In the genomic region with DNA sequence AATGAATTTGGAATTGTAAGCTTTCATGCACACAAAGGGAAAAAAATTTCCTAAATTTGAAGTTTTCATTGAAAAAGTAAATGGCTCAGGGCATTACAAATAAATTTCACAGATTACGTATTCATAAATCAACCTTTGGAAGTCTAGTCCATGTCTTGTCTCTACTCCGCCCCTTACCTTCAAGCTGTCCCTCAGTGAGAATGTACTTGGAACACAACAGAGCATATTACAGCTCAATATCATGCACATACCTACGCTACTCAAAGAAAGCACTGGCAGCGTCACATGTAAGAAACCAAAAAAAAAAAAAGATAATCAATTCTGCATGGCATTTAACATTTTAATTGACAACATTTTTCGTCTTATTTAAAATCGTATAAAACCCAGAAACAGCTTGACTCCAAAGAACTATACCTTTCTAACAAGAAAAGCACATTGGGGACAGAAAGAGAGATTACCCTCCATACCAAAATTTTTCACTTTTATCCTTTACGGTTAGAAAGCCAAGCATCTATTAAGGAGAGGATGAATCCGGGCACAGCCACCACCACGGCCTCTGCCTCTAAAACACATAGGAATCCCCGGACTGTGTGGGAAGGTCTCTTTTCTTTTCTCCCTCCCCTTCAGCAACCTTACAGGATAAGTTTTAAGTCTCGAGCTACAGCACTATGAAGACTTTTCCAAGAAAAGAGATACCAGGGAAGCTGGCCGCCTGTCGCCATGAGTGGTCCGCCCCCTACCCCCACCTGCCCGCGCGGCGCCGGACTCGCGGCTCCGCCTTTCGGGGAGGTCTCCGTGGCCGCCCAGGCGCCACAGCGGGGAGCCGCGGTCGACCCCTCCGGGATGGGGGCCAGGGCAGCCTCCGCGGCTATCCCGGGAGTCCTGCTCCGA, we compare ENCODE assay signal across 8 cellular contexts. TPM values are rescaled to one million over a fixed set of nuclear protein-coding genes. Genes with fewer than 3 reads are reported as not detected.
DNase-seq lines count a peak whose midpoint lies in the region; ATAC-seq, FAIRE-seq and TF ChIP-seq lines count a peak whose summit lies in the region.

No MANE protein-coding gene starts in this region.

- TF ChIP-seq RAD21 in H1 (IDR thresholded peaks at IDR 0.05 in 1 of 2, conservative IDR thresholded peaks at IDR 0.05 in 1 of 2; ENCODE audit: low read depth in 2 of 2, low read length in 2 of 2): no peak

- DNase-seq in CD4-positive, CD25-positive, alpha-beta regulatory T cell: no peak
- DNase-seq in SK-N-MC (ENCODE audit: low read depth, low spot score): no peak
- DNase-seq in H1 (ENCODE audit: low read depth in 1 of 2, low spot score in 2 of 2): no peak
- DNase-seq in NAMALWA (ENCODE audit: low spot score): no peak
- no peak for DNase-seq in NCI-H2107 treated with DMSO at 0.1 percent for 48 hours (lab: John Stamatoyannopoulos, UW; ENCODE audit: unreplicated experiment)

- no peak overlapping the region for H3K4ac ChIP-seq in H1 (replicated peaks; ENCODE audit: insufficient read length, low read depth, low read length)

- H3K9ac ChIP-seq in SK-N-MC (ENCODE audit: insufficient read length) (peak overlapping the region; percentile 71), H1 (replicated peaks in 1 of 4; ENCODE audit: extremely low read depth in 1 of 4, low read depth in 3 of 4, low read length in 3 of 4) (peak overlapping the region; percentile 34 to 92 (median 70)), mucosa of stomach (ENCODE audit: low read length) (peak overlapping the region; percentile 76)

- no peaks in the 10 kb centered on the region for H3K9me3 ChIP-seq in CD4-positive, CD25-positive, alpha-beta regulatory T cell (ENCODE audit: control insufficient read depth in 2 of 2, low read length in 2 of 2)
- H3K9me3 ChIP-seq in SK-N-MC (ENCODE audit: low read depth, low read length): no peaks in the 10 kb centered on the region
- no peaks in the 10 kb centered on the region for H3K9me3 ChIP-seq in H1 (ENCODE audit: insufficient read depth in 2 of 2, low read depth in 1 of 2, low read length in 1 of 2)
- no peaks in the 10 kb centered on the region for H3K9me3 ChIP-seq in mucosa of stomach (ENCODE audit: control insufficient read depth, low read length)

- CTCF ChIA-PET in H1 (lab: Charles Lee; ENCODE audit: partially characterized antibody): interaction anchor here (0.6 to 2.8 kb wide), 6 partner anchors 10 to 166 kb away, joined by 3 to 9 read pairs (median 3); a partner anchor contains a TSS

- H3K4me1 Mint-ChIP-seq in CD4-positive, CD25-positive, alpha-beta regulatory T cell: peaks cover 15 to 40% (median 21%) of the 10 kb centered on the region in 4 donors

- H3K79me2 ChIP-seq in H1 (ENCODE audit: control insufficient read depth in 1 of 2, insufficient read depth in 2 of 2, low read length in 2 of 2): peaks cover 6 to 69% of the 10 kb centered on the region in 2 experiments; a peak in 3 of 4 replicates

- no peak overlapping the region for H2BK15ac ChIP-seq in H1 (ENCODE audit: low read length)

- H3K4me1 ChIP-seq in CD4-positive, CD25-positive, alpha-beta regulatory T cell (ENCODE audit: control insufficient read depth, insufficient read depth, low read length, poor library complexity, severe bottlenecking): peaks cover 11% of the 10 kb centered on the region
- peaks cover 0 to 4% (median 0%) of the 10 kb centered on the region in 4 experiments; a peak in 2 of 7 replicates for H3K4me1 ChIP-seq in H1 (replicated peaks in 1 of 4; ENCODE audit: control insufficient read depth in 3 of 4, insufficient read depth in 4 of 4, low read length in 3 of 4)
- H3K4me1 ChIP-seq in mucosa of stomach (ENCODE audit: control insufficient read depth, insufficient read depth, low read length): no peaks in the 10 kb centered on the region

- H3K14ac ChIP-seq in H1 (ENCODE audit: insufficient read length): no peak overlapping the region

- no peak overlapping the region for H2BK12ac ChIP-seq in H1 (ENCODE audit: low read depth, low read length)

- TF ChIP-seq POLR2A in H1 (IDR thresholded peaks at IDR 0.05; ENCODE audit: control extremely low read depth in 1 of 2, low read depth in 2 of 2, low read length in 2 of 2): no peak

- no peak for FAIRE-seq in H1 (lab: Jason Lieb, UNC)

- no peak overlapping the region for H2AK5ac ChIP-seq in H1 (ENCODE audit: low read depth, low read length)

- no peak overlapping the region for H2BK20ac ChIP-seq in H1 (ENCODE audit: low read length)

- TF ChIP-seq CTCF in H1 (IDR thresholded peaks at IDR 0.05; ENCODE audit: control extremely low read depth in 1 of 3, insufficient read depth in 1 of 3, low read depth in 1 of 3, low read length in 3 of 3): no peak

- no peaks in the 10 kb centered on the region for H3K27me3 ChIP-seq in CD4-positive, CD25-positive, alpha-beta regulatory T cell (ENCODE audit: control insufficient read depth, insufficient read depth, low read length)
- H3K27me3 ChIP-seq in H1 (replicated peaks in 1 of 4; ENCODE audit: control insufficient read depth in 3 of 4, extremely low read depth in 1 of 4, insufficient read depth in 3 of 4, low read length in 3 of 4): no peaks in the 10 kb centered on the region
- no peaks in the 10 kb centered on the region for H3K27me3 ChIP-seq in mucosa of stomach (ENCODE audit: control insufficient read depth, insufficient read depth, low read length)

- ATAC-seq in CD4-positive, CD25-positive, alpha-beta regulatory T cell (ENCODE audit: low read depth in 2 of 2): peak in 1 of 2 donors; percentile 6
- ATAC-seq in GM19351 (IDR thresholded peaks at IDR 0.05; ENCODE audit: unreplicated experiment): peak; percentile 48
- ATAC-seq in HG03354 (IDR thresholded peaks at IDR 0.05; ENCODE audit: poor library complexity, severe bottlenecking, unreplicated experiment): peak; percentile 58

- peak overlapping the region; percentile 87 to 98 for H3K4me2 ChIP-seq in H1 (ENCODE audit: insufficient read depth in 1 of 2, low read depth in 2 of 2, low read length in 2 of 2)

- no peak overlapping the region; the same call in 1 of the 2 replicates for H2BK5ac ChIP-seq in H1 (ENCODE audit: low read depth, low read length)

- no peak for TF ChIP-seq EP300 in H1 (IDR thresholded peaks at IDR 0.05; ENCODE audit: borderline replicate concordance in 1 of 2, low read depth in 2 of 2, low read length in 2 of 2)

- no peak overlapping the region for H3K23ac ChIP-seq in H1 (ENCODE audit: insufficient read length)

- H4K8ac ChIP-seq in H1 (ENCODE audit: extremely low read depth, insufficient read depth, low read length): no peak overlapping the region; the same call in 1 of the 2 replicates

- no peak overlapping the region for H4K5ac ChIP-seq in H1 (ENCODE audit: insufficient read length, low read depth, low read length)

- H3K27ac ChIP-seq in CD4-positive, CD25-positive, alpha-beta regulatory T cell (ENCODE audit: insufficient read depth, low read length, poor library complexity, severe bottlenecking): no peak overlapping the region
- H3K27ac ChIP-seq in SK-N-MC (no peak overlapping the region), H1 (ENCODE audit: low read depth, low read length) (peak overlapping the region; percentile 41; the same call in 1 of the 2 replicates)

- POLR2A ChIA-PET in H1 (lab: Charles Lee; ENCODE audit: partially characterized antibody): interaction anchor here (0.8 to 2.7 kb wide), 13 partner anchors 10 to 197 kb away, joined by 3 to 13 read pairs (median 4); a partner anchor contains a TSS

- no peak overlapping the region for H3K56ac ChIP-seq in H1 (replicated peaks; ENCODE audit: insufficient read length, low read depth, low read length)

- H4K20me1 ChIP-seq in H1 (replicated peaks in 1 of 2; ENCODE audit: control insufficient read depth in 1 of 2, insufficient read depth in 2 of 2, low read length in 2 of 2): peaks cover 2% of the 10 kb centered on the region in 2 experiments

- H3K23me2 ChIP-seq in H1 (ENCODE audit: low read depth, low read length): peaks cover 8% of the 10 kb centered on the region

- H2BK120ac ChIP-seq in H1 (replicated peaks; ENCODE audit: low read depth, low read length): no peak overlapping the region

- H3K9me3 Mint-ChIP-seq in CD4-positive, CD25-positive, alpha-beta regulatory T cell: no peaks in the 10 kb centered on the region

- H2AFZ ChIP-seq in H1 (ENCODE audit: low read length): no peak overlapping the region

- no peaks in the 10 kb centered on the region for H3K36me3 ChIP-seq in CD4-positive, CD25-positive, alpha-beta regulatory T cell (ENCODE audit: control insufficient read depth, insufficient read depth, low read length)
- H3K36me3 ChIP-seq in SK-N-MC (ENCODE audit: insufficient read depth, low read length) (no peaks in the 10 kb centered on the region), H1 (ENCODE audit: control insufficient read depth in 2 of 4, insufficient read depth in 4 of 4, low read length in 3 of 4) (no peaks in the 10 kb centered on the region), mucosa of stomach (ENCODE audit: control insufficient read depth, insufficient read depth, low read length) (no peaks in the 10 kb centered on the region)

- peak overlapping the region; percentile 89 to 98 (median 93) for H3K4me3 Mint-ChIP-seq in CD4-positive, CD25-positive, alpha-beta regulatory T cell

- peaks cover 3% of the 10 kb centered on the region; the same call in 1 of the 2 replicates for H3K79me1 ChIP-seq in H1 (ENCODE audit: low read depth, low read length)

- no peak overlapping the region for H4K91ac ChIP-seq in H1 (replicated peaks; ENCODE audit: insufficient read length, low read length)

- WGBS in H1 (ENCODE audit: extremely low coverage in 1 of 2, insufficient coverage in 1 of 2, insufficient read length in 1 of 2, insufficient replicate concordance in 2 of 2, low coverage in 1 of 2, low lambda C conversion rate in 2 of 2, missing lambda C conversion rate in 1 of 2), 2 experiments: 10% methylated on average over 31 of the region's 35 CpGs; no CpG with 5 or more reads in 1 of the 2 experiments

- no peaks in the 10 kb centered on the region for H3K36me3 Mint-ChIP-seq in CD4-positive, CD25-positive, alpha-beta regulatory T cell

- peak overlapping the region; percentile 76 for H3K4me3 ChIP-seq in CD4-positive, CD25-positive, alpha-beta regulatory T cell (ENCODE audit: low read depth, low read length)
- peak overlapping the region; percentile 84 for H3K4me3 ChIP-seq in SK-N-MC
- H3K4me3 ChIP-seq in H1 (ENCODE audit: extremely low read depth in 1 of 4, insufficient read depth in 2 of 4, low read depth in 3 of 4, low read length in 4 of 4): peak overlapping the region; percentile 67 to 88 (median 85)
- peak overlapping the region; percentile 74 for H3K4me3 ChIP-seq in mucosa of stomach (ENCODE audit: low read length)

- H3K27me3 Mint-ChIP-seq in CD4-positive, CD25-positive, alpha-beta regulatory T cell: peaks cover 12% of the 10 kb centered on the region

- H3K27ac Mint-ChIP-seq in CD4-positive, CD25-positive, alpha-beta regulatory T cell: peak overlapping the region; percentile 43 to 97 (median 93)

- H3K18ac ChIP-seq in H1 (ENCODE audit: extremely low read depth, low read length): no peak overlapping the region

RNA-seq across cellular contexts. Expression of a gene that starts 1.1 kb away (rescaled TPM):
- 222 TPM for total RNA-seq in CD4-positive, CD25-positive, alpha-beta regulatory T cell
- 10 to 100 TPM; 35.5 to 48.9 (median 41.8) TPM for polyA plus RNA-seq in CD4-positive, CD25-positive, alpha-beta regulatory T cell
- total RNA-seq in H1 (2021; fragmentation: NEBNext Ultra II Directional; extraction: Animal tissue kit (Norgen Biotek cat#: 25700)): 208 and 210 TPM in 2 replicates
- 39.2 and 54.5 TPM in 2 replicates for polyA plus RNA-seq in H1 (2011; rRNA removed)
- polyA plus RNA-seq in H1 (2011; cell fraction: cytosol; rRNA removed): 70.2 TPM
- polyA plus RNA-seq in H1 (2011; cell fraction: nucleus; rRNA removed): 85.1 TPM
- 40.3 to 94.5 TPM (median 62.6 TPM) in 4 replicates for polyA plus RNA-seq in H1 (2012, experiment 1 of 2)
- polyA plus RNA-seq in H1 (2012, experiment 2 of 2): 8.6 TPM
- 141 TPM for polyA plus RNA-seq in H1 (2013, experiment 1 of 2)
- polyA plus RNA-seq in H1 (2013, experiment 2 of 2): 130 TPM
- 505 and 669 TPM in 2 replicates for polyA minus RNA-seq in H1 (2011; rRNA and poly(A)+ RNA removed)
- 116 TPM for polyA minus RNA-seq in H1 (2011; cell fraction: cytosol; rRNA and poly(A)+ RNA removed)
- 616 TPM for polyA minus RNA-seq in H1 (2011; cell fraction: nucleus; rRNA and poly(A)+ RNA removed)

RNA-seq across cellular contexts. Expression of a gene that starts 56.6 kb away (rescaled TPM):
- 18.6 TPM for total RNA-seq in CD4-positive, CD25-positive, alpha-beta regulatory T cell
- 10 to 100 TPM; 12.7 to 21.2 (median 15.7) TPM for polyA plus RNA-seq in CD4-positive, CD25-positive, alpha-beta regulatory T cell
- total RNA-seq in H1 (2021; fragmentation: NEBNext Ultra II Directional; extraction: Animal tissue kit (Norgen Biotek cat#: 25700)): 31.5 and 32.6 TPM in 2 replicates
- polyA plus RNA-seq in H1 (2011; rRNA removed): 5.1 and 5.8 TPM in 2 replicates
- 10.8 TPM for polyA plus RNA-seq in H1 (2011; cell fraction: cytosol; rRNA removed)
- polyA plus RNA-seq in H1 (2011; cell fraction: nucleus; rRNA removed): 3.6 TPM
- 6.3 to 15.1 TPM (median 9.5 TPM) in 4 replicates for polyA plus RNA-seq in H1 (2012, experiment 1 of 2)
- 3.4 TPM for polyA plus RNA-seq in H1 (2012, experiment 2 of 2)
- polyA plus RNA-seq in H1 (2013, experiment 1 of 2): 21.2 TPM
- polyA plus RNA-seq in H1 (2013, experiment 2 of 2): 26.0 TPM
- 4.4 and 6.1 TPM in 2 replicates for polyA minus RNA-seq in H1 (2011; rRNA and poly(A)+ RNA removed)
- 8.2 TPM for polyA minus RNA-seq in H1 (2011; cell fraction: cytosol; rRNA and poly(A)+ RNA removed)
- polyA minus RNA-seq in H1 (2011; cell fraction: nucleus; rRNA and poly(A)+ RNA removed): 6.1 TPM
